In the genomic region with DNA sequence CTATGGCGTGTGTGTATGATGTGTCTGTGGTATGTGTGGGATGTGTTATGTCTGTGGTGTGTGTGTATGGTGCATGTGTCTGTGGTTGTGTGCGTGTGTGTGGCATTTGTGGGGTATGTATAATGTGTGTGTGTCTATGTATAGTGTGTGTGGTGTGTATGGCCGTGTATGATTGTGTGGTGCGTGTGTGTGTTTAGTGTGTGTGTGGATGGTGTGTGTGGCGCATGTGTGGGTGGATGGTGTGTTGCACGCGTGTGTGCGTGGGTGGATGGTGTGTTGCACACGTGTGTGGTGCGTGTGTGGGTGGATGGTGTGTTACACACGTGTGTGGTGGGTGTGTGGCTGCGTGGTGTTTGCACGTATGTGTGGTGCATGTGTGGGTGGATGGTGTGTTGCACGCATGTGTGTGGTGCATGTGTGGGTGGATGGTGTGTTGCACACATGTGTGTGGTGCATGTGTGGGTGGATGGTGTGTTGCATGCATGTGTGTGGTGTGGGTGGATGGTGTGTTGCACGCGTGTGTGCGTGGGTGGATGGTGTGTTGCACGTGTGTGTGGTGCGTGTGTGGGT, we compare ENCODE assay signal across 1 cellular context.
TF ChIP-seq lines count a peak whose summit lies in the region.

No MANE protein-coding gene starts in this region.

TF ChIP-seq in IMR-90, 13 proteins besides CTCF, POLR2A, EP300 and RAD21:
- TF ChIP-seq RFX5 (IDR thresholded peaks at IDR 0.05; ENCODE audit: low read depth, low read length) (no peak), MAFK (IDR thresholded peaks at IDR 0.05; ENCODE audit: low read depth, low read length) (no peak), BHLHE40 (IDR thresholded peaks at IDR 0.05; ENCODE audit: low read depth, low read length) (no peak), USF2 (IDR thresholded peaks at IDR 0.05; ENCODE audit: low read depth, low read length) (no peak), MXI1 (IDR thresholded peaks at IDR 0.05; ENCODE audit: borderline replicate concordance, low read depth, low read length) (no peak), CEBPB (IDR thresholded peaks at IDR 0.05; ENCODE audit: low read depth, low read length) (no peak), SMC3 (IDR thresholded peaks at IDR 0.05; ENCODE audit: low read depth, low read length) (no peak), RCOR1 (IDR thresholded peaks at IDR 0.05; ENCODE audit: insufficient replicate concordance, low read length) (no peak), CHD1 (IDR thresholded peaks at IDR 0.05; ENCODE audit: low read depth, low read length) (no peak), NFE2L2 (IDR thresholded peaks at IDR 0.05; ENCODE audit: low read depth, low read length) (no peak), MAZ (IDR thresholded peaks at IDR 0.05; ENCODE audit: borderline replicate concordance, low read depth, low read length) (no peak), FOS (IDR thresholded peaks at IDR 0.05; ENCODE audit: low read depth, low read length) (no peak)
- TF ChIP-seq, protein P1, sequence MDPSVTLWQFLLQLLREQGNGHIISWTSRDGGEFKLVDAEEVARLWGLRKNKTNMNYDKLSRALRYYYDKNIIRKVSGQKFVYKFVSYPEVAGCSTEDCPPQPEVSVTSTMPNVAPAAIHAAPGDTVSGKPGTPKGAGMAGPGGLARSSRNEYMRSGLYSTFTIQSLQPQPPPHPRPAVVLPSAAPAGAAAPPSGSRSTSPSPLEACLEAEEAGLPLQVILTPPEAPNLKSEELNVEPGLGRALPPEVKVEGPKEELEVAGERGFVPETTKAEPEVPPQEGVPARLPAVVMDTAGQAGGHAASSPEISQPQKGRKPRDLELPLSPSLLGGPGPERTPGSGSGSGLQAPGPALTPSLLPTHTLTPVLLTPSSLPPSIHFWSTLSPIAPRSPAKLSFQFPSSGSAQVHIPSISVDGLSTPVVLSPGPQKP (IDR thresholded peaks at IDR 0.05; ENCODE audit: borderline replicate concordance, low read depth, low read length): no peak
